ENCODE assay signal across 9 cellular contexts in genomic region chr3:169227911-169228310, GRCh38.
A peak's percentile ranks its signal among the peaks of the same experiment; 100 is the strongest.
DNase-seq lines count a peak whose midpoint lies in the region; ATAC-seq and FAIRE-seq lines count a peak whose summit lies in the region.
"Had no signal": no experiment of that assay in that cellular context is flagged by ENCODE, and none has a peak within 500 bp of the region (broad histone marks: within the 10 kb centered on the region; RNA-seq: fewer than 3 reads in every experiment).

No MANE protein-coding gene starts in this region.

- DNase-seq in M059J (ENCODE audit: low read depth) (peak; percentile 75), left ventricle myocardium superior (no peak), NCI-H128 (lab: John Stamatoyannopoulos, UW; ENCODE audit: unreplicated experiment) (no peak), sciatic nerve (ENCODE audit: low spot score) (no peak), urothelium cell line (ENCODE audit: low spot score) (no peak), amygdala (lab: John Stamatoyannopoulos, UW) (no peak)
- DNase-seq: activated B cell treated with CpG ODN at 0.5 μM for 24 hours had no signal

- ATAC-seq in GM18517 (IDR thresholded peaks at IDR 0.05; ENCODE audit: unreplicated experiment) (peak; percentile 87), HG02571 (IDR thresholded peaks at IDR 0.05; ENCODE audit: unreplicated experiment) (peak; percentile 77), left ventricle myocardium superior (peak; percentile 77), sciatic nerve (no peak)

- no peak for FAIRE-seq in urothelium cell line (lab: Jason Lieb, UNC)

- intact Hi-C loops in left ventricle myocardium superior (cut with micrococcal nuclease) = no loop called here
- intact Hi-C loops in sciatic nerve (cut with DNase I) = no loop called here
